ENCODE assay signal across 8 cellular contexts in the genomic region with DNA sequence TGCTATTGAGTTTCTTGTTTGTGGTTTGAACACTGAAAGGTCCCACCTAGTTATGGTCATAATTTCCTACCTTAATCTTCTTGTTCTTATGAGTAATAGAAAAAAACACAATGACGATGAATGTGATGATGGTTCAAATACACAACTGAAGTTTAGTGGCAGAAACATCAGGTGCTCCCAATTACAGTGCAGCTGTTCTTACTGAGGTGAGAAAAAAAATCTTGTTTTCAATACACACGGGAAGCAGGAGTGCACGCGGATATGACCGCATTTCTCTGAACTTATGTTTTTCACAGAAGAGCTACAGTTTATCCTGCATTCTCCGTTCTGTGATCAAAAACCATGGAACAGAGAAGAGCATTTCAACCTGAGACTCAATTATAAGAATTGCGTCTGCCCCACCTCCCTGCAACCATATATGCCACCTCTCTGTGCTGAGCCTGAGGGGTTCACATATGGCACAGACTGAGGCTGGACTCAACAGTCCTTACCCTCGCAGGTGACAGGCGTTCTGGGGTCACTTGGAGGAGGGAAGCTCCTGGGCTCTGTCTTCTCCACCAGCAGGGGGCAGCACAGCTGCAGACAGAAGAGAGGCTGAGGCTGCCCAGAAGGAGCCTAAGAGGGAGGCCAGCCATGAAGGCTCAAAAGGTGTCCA.
DNase-seq lines count a peak whose midpoint lies in the region; ATAC-seq, FAIRE-seq and TF ChIP-seq lines count a peak whose summit lies in the region.

No MANE protein-coding gene starts in this region.

- no peaks in the 10 kb centered on the region for H3K4me1 ChIP-seq in keratinocyte (ENCODE audit: control insufficient read depth, extremely low read depth, insufficient read depth, low read length)

- no peaks in the 10 kb centered on the region for H4K20me1 ChIP-seq in keratinocyte (ENCODE audit: control insufficient read depth, extremely low read depth, insufficient read depth, low read length)

- no peak overlapping the region for H3K27ac ChIP-seq in keratinocyte (ENCODE audit: control insufficient read depth, insufficient read depth, low read length)

- in situ Hi-C loops in astrocyte of the cerebellum (cut with HindIII; ENCODE audit: low sequenced_read_pairs) = no loop called here

- dilution Hi-C loops in keratinocyte (cut with MboI; ENCODE audit: extremely low pct_ligation_motif_present, low sequenced_read_pairs) = no loop called here

- H2AFZ ChIP-seq in keratinocyte (ENCODE audit: control insufficient read depth, low read length) = no peak overlapping the region

- H3K9ac ChIP-seq in keratinocyte (ENCODE audit: control insufficient read depth, extremely low read depth, insufficient read depth, low read length) = no peak overlapping the region

- FAIRE-seq in D721Med (lab: Jason Lieb, UNC) = no peak
- FAIRE-seq in keratinocyte (lab: Jason Lieb, UNC) = no peak

- H3K36me3 ChIP-seq in keratinocyte (ENCODE audit: control insufficient read depth in 2 of 2, extremely low read depth in 1 of 2, insufficient read depth in 2 of 2, low read length in 2 of 2) = no peaks in the 10 kb centered on the region

- no peaks in the 10 kb centered on the region for H3K9me3 ChIP-seq in keratinocyte (ENCODE audit: control insufficient read depth, low read depth, low read length)

- H3K27me3 ChIP-seq in keratinocyte (ENCODE audit: control insufficient read depth, extremely low read depth, insufficient read depth, low read length) = peaks cover 3% of the 10 kb centered on the region

- no peaks in the 10 kb centered on the region for H3K9me1 ChIP-seq in keratinocyte (ENCODE audit: control insufficient read depth, extremely low read depth, insufficient read depth, low read length)

- H3K4me2 ChIP-seq in keratinocyte (ENCODE audit: control insufficient read depth, extremely low read depth, insufficient read depth, low read depth, low read length) = no peak overlapping the region

- peak; percentile 51 for TF ChIP-seq RAD21 in Ishikawa (IDR thresholded peaks at IDR 0.05; ENCODE audit: low read depth)

- TF ChIP-seq CTCF in D721Med (IDR thresholded peaks at IDR 0.05; ENCODE audit: insufficient read depth, missing control alignments) = peak; percentile 68
- peak; percentile 74 for TF ChIP-seq CTCF in astrocyte of the cerebellum (IDR thresholded peaks at IDR 0.05; ENCODE audit: low read depth, low read length, missing control alignments)
- peak; percentile 74 to 95 (median 89) for TF ChIP-seq CTCF in keratinocyte (optimal IDR thresholded peaks at IDR 0.05 in 1 of 3, IDR thresholded peaks at IDR 0.05 in 1 of 3, conservative IDR thresholded peaks at IDR 0.05 in 1 of 3; ENCODE audit: extremely low read depth in 1 of 3, insufficient read depth in 2 of 3, low read length in 3 of 3)

- ATAC-seq in GM19467 (IDR thresholded peaks at IDR 0.05; ENCODE audit: unreplicated experiment) = no peak

- H3K4me3 ChIP-seq in astrocyte of the cerebellum (ENCODE audit: low read depth, low read length) = no peak overlapping the region
- H3K4me3 ChIP-seq in keratinocyte (ENCODE audit: control insufficient read depth in 2 of 3, extremely low read depth in 1 of 3, insufficient read depth in 2 of 3, low read depth in 1 of 3, low read length in 3 of 3) = no peak overlapping the region

- TF ChIP-seq EP300 in Ishikawa (IDR thresholded peaks at IDR 0.05; ENCODE audit: borderline replicate concordance) = no peak

- DNase-seq in D721Med (ENCODE audit: insufficient read length, low spot score) = peak; percentile 43
- DNase-seq in T-helper 2 cell = peak; percentile 40 to 72 (median 59)
- no peak for DNase-seq in astrocyte of the cerebellum (ENCODE audit: low read depth)
- DNase-seq in keratinocyte (ENCODE audit: low read depth, low spot score) = no peak
- DNase-seq in stimulated activated CD4-positive, alpha-beta T cell treated with anti-CD3 and anti-CD28 coated beads, Interleukin-2, amount 100 ng/mL, for 48 hours = peak; percentile 63 to 67
- DNase-seq in NCI-H446 treated with DMSO at 0.1 percent for 48 hours (lab: John Stamatoyannopoulos, UW) = no peak

- H3K79me2 ChIP-seq in keratinocyte (ENCODE audit: control insufficient read depth, insufficient read depth, low read length) = no peaks in the 10 kb centered on the region

TF ChIP-seq in Ishikawa, 13 proteins besides CTCF, POLR2A, EP300 and RAD21:
- no peak for TF ChIP-seq CEBPB (IDR thresholded peaks at IDR 0.05)
- no peak for TF ChIP-seq TCF12 (IDR thresholded peaks at IDR 0.05; ENCODE audit: low read depth)
- TF ChIP-seq EGR1 (IDR thresholded peaks at IDR 0.05) = no peak
- TF ChIP-seq YY1 (IDR thresholded peaks at IDR 0.05; ENCODE audit: low read depth) = no peak
- TF ChIP-seq TEAD4 (IDR thresholded peaks at IDR 0.05) = no peak
- TF ChIP-seq, protein P1, sequence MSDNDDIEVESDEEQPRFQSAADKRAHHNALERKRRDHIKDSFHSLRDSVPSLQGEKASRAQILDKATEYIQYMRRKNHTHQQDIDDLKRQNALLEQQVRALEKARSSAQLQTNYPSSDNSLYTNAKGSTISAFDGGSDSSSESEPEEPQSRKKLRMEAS (IDR thresholded peaks at IDR 0.05) = no peak
- TF ChIP-seq TAF1 (IDR thresholded peaks at IDR 0.05; ENCODE audit: low read depth) = no peak
- TF ChIP-seq NFIC (IDR thresholded peaks at IDR 0.05) = no peak
- TF ChIP-seq, protein P2, sequence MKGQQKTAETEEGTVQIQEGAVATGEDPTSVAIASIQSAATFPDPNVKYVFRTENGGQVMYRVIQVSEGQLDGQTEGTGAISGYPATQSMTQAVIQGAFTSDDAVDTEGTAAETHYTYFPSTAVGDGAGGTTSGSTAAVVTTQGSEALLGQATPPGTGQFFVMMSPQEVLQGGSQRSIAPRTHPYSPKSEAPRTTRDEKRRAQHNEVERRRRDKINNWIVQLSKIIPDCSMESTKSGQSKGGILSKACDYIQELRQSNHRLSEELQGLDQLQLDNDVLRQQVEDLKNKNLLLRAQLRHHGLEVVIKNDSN (IDR thresholded peaks at IDR 0.05) = no peak
- no peak for TF ChIP-seq FOXM1 (IDR thresholded peaks at IDR 0.05; ENCODE audit: borderline replicate concordance, low read depth)
- TF ChIP-seq ZBTB7A (IDR thresholded peaks at IDR 0.05; ENCODE audit: low read depth) = no peak
- TF ChIP-seq, protein P3, sequence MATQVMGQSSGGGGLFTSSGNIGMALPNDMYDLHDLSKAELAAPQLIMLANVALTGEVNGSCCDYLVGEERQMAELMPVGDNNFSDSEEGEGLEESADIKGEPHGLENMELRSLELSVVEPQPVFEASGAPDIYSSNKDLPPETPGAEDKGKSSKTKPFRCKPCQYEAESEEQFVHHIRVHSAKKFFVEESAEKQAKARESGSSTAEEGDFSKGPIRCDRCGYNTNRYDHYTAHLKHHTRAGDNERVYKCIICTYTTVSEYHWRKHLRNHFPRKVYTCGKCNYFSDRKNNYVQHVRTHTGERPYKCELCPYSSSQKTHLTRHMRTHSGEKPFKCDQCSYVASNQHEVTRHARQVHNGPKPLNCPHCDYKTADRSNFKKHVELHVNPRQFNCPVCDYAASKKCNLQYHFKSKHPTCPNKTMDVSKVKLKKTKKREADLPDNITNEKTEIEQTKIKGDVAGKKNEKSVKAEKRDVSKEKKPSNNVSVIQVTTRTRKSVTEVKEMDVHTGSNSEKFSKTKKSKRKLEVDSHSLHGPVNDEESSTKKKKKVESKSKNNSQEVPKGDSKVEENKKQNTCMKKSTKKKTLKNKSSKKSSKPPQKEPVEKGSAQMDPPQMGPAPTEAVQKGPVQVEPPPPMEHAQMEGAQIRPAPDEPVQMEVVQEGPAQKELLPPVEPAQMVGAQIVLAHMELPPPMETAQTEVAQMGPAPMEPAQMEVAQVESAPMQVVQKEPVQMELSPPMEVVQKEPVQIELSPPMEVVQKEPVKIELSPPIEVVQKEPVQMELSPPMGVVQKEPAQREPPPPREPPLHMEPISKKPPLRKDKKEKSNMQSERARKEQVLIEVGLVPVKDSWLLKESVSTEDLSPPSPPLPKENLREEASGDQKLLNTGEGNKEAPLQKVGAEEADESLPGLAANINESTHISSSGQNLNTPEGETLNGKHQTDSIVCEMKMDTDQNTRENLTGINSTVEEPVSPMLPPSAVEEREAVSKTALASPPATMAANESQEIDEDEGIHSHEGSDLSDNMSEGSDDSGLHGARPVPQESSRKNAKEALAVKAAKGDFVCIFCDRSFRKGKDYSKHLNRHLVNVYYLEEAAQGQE (IDR thresholded peaks at IDR 0.05; ENCODE audit: low read depth) = no peak
- TF ChIP-seq CREB1 (IDR thresholded peaks at IDR 0.05; ENCODE audit: low read depth) = no peak

Comparison
In these comparisons a context has a peak if more than half of its experiments do, and no peak if none do; other contexts are left out.
1. DNase-seq: peak in D721Med (single experiment), T-helper 2 cell (5 of 5) and stimulated activated CD4-positive, alpha-beta T cell treated with anti-CD3 and anti-CD28 coated beads, Interleukin-2, amount 100 ng/mL, for 48 hours (2 of 2); none in astrocyte of the cerebellum (single experiment), keratinocyte (single experiment) and NCI-H446 treated with DMSO at 0.1 percent for 48 hours (single experiment).
2. Peak in every context shown above with its lines, with median percentiles within 50 percentile points of each other: CTCF ChIP-seq.